ENCODE assay signal across 19 cellular contexts in genomic region chr7:100321648-100322047, GRCh38. TPM values are rescaled to one million over a fixed set of nuclear protein-coding genes. Genes with fewer than 3 reads are reported as not detected.
"Had no signal": no experiment of that assay in that cellular context is flagged by ENCODE, and none has a peak within 500 bp of the region (broad histone marks: within the 10 kb centered on the region; RNA-seq: fewer than 3 reads in every experiment).

No MANE protein-coding gene starts in this region.

RNA-seq across cellular contexts. Expression of gene SPDYE3, which starts 14.1 kb away (rescaled TPM):
- total RNA-seq: activated B cell treated with CpG ODN at 0.5 μM for 24 hours; activated CD4-positive, alpha-beta memory T cell treated with anti-CD3 and anti-CD28 coated beads for 36 hours; activated CD4-positive, alpha-beta T cell treated with anti-CD3 and anti-CD28 coated beads, Interleukin-2, amount 10 ng/mL, durations not matched to agents 24 days and 14 days; activated CD8-positive, alpha-beta memory T cell treated with anti-CD3 and anti-CD28 coated beads for 36 hours; activated CD8-positive, alpha-beta T cell treated with anti-CD3 and anti-CD28 coated beads for 36 hours; activated naive CD4-positive, alpha-beta T cell treated with anti-CD3 and anti-CD28 coated beads for 36 hours; activated naive CD4-positive, alpha-beta T cell treated with anti-CD3 and anti-CD28 coated beads, Interleukin-2, amount 50 U/mL, for 72 hours; activated naive CD8-positive, alpha-beta T cell treated with anti-CD3 and anti-CD28 coated beads for 36 hours; activated T-cell treated with anti-CD3 and anti-CD28 coated beads, Interleukin-2, amount 50 U/mL, for 4 hours; activated T-cell treated with anti-CD3 and anti-CD28 coated beads, Interleukin-2, amount 50 U/mL, for 72 hours; activated T-helper 1 cell treated with anti-CD3 and anti-CD28 coated beads, Interleukin-12 subunit alpha, Interleukin-12 subunit beta, Interleukin-2, Interleukin-4 antibody, amounts not matched to agents 30 ng/mL and 10 ng/mL and 1 ng/mL, durations not matched to agents 14 hours and 24 hours and 36 hours; activated T-helper 17 cell treated with anti-CD3 and anti-CD28 coated beads, Interleukin-2, amount 50 U/mL, for 72 hours; adrenal gland; aorta; astrocyte; body of pancreas; breast epithelium; cardiac septum; cerebellum had no signal
- polyA plus RNA-seq: aorta had no signal
